Comparison of ENCODE assay signal across 8 cellular contexts in the genomic region with DNA sequence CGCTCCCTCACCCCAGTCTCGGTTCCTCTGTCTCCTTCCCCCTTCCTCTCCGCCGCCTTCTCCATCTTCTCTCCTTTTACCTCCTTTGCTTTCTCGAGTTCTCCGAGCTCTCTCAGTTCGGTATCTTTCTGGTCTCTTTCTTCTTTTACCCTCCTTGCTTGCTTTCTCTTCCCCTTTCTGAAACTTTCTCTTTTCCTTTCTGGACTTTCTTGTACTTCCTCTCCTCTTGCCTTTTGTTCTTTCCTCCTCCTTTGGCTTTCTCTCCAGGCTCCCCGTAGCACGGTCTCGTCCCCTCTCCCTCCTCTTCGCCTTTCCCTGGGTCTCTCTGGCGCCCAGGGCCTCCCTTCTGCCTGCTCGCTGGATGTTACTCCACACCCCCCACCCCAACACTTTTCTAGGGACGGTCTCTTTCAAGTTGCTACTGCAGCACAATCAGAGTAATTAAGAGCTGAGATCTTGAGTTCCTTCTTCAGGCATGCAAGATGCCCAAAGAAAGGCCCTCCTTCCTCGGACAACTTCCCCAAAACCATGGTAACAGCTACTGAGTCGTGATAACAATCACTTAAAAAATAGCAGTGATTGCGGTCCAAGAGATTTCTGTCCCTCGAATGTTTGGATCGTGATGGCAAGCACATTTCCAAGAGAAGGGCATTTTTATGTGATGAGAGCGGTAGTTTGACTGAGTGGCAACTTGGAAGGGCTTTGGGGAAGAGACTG. TPM values are rescaled to one million over a fixed set of nuclear protein-coding genes. Genes with fewer than 3 reads are reported as not detected.
A peak's percentile ranks its signal among the peaks of the same experiment; 100 is the strongest.
DNase-seq lines count a peak whose midpoint lies in the region; ATAC-seq and TF ChIP-seq lines count a peak whose summit lies in the region.

No MANE protein-coding gene starts in this region.

- H3K4me1 Mint-ChIP-seq in activated CD4-positive, alpha-beta T cell treated with anti-CD3 and anti-CD28 coated beads for 36 hours: peaks cover 15% of the 10 kb centered on the region
- peaks cover 20% of the 10 kb centered on the region for H3K4me1 Mint-ChIP-seq in activated naive CD8-positive, alpha-beta T cell (ENCODE audit: low read depth)

- peak overlapping the region; percentile 1 for H3K4me3 Mint-ChIP-seq in activated CD4-positive, alpha-beta T cell treated with anti-CD3 and anti-CD28 coated beads for 36 hours
- H3K4me3 Mint-ChIP-seq in activated naive CD8-positive, alpha-beta T cell: peak overlapping the region; percentile 53

- H3K27me3 ChIP-seq in thoracic aorta (replicated peaks; ENCODE audit: insufficient read depth): no peaks in the 10 kb centered on the region

- CTCF ChIA-PET in activated CD4-positive, alpha-beta T cell treated with anti-CD3 and anti-CD28 coated beads for 36 hours (lab: Charles Lee): interaction anchor here (0.6 kb wide), 1 partner anchor 54 kb away, joined by 3 read pairs; no protein-coding TSS in a partner anchor

- H3K9me3 Mint-ChIP-seq in activated CD4-positive, alpha-beta T cell treated with anti-CD3 and anti-CD28 coated beads for 36 hours (ENCODE audit: low read depth): no peaks in the 10 kb centered on the region
- no peaks in the 10 kb centered on the region for H3K9me3 Mint-ChIP-seq in activated naive CD8-positive, alpha-beta T cell (ENCODE audit: low read depth)

- intact Hi-C loops in activated CD4-positive, alpha-beta T cell treated with anti-CD3 and anti-CD28 coated beads for 36 hours (cut with DNase I, micrococcal nuclease): no loop called here

- no peak for DNase-seq in activated CD4-positive, alpha-beta T cell treated with anti-CD3 and anti-CD28 coated beads for 36 hours
- no peak for DNase-seq in activated CD4-positive, alpha-beta T cell treated with anti-CD3 and anti-CD28 coated beads for 48 hours
- DNase-seq in inferior parietal cortex (ENCODE audit: extremely low spot score) (peak; percentile 22), thoracic aorta (ENCODE audit: low spot score) (no peak), cerebellar nuclear complex (lab: John Stamatoyannopoulos, UW) (no peak)

- H3K4me3 ChIP-seq in thoracic aorta: peak overlapping the region; percentile 89

- H3K27me3 Mint-ChIP-seq in activated CD4-positive, alpha-beta T cell treated with anti-CD3 and anti-CD28 coated beads for 36 hours: peaks cover 45% of the 10 kb centered on the region
- peaks cover 39% of the 10 kb centered on the region for H3K27me3 Mint-ChIP-seq in activated naive CD8-positive, alpha-beta T cell

- peak overlapping the region; percentile 71 to 88 for H3K27ac ChIP-seq in thoracic aorta

- H3K27ac Mint-ChIP-seq in activated CD4-positive, alpha-beta T cell treated with anti-CD3 and anti-CD28 coated beads for 36 hours: no peak overlapping the region
- no peak overlapping the region for H3K27ac Mint-ChIP-seq in activated naive CD8-positive, alpha-beta T cell

- H3K36me3 ChIP-seq in thoracic aorta: no peaks in the 10 kb centered on the region

- no peaks in the 10 kb centered on the region for H3K9me3 ChIP-seq in thoracic aorta

- no peak for TF ChIP-seq CTCF in thoracic aorta (IDR thresholded peaks at IDR 0.05)

- ATAC-seq in activated CD4-positive, alpha-beta T cell treated with anti-CD3 and anti-CD28 coated beads for 36 hours: no peak
- ATAC-seq in thoracic aorta (ENCODE audit: insufficient number of reproducible peaks, low FRiP score, low read depth) (no peak), GM21381 (IDR thresholded peaks at IDR 0.05; ENCODE audit: unreplicated experiment) (no peak), HG02623 (IDR thresholded peaks at IDR 0.05; ENCODE audit: unreplicated experiment) (no peak)

- H3K4me1 ChIP-seq in thoracic aorta (ENCODE audit: control insufficient read depth in 1 of 2, low read depth in 2 of 2): peaks cover 4 to 35% of the 10 kb centered on the region in 2 donors

- POLR2A ChIA-PET in activated CD4-positive, alpha-beta T cell treated with anti-CD3 and anti-CD28 coated beads for 36 hours (lab: Charles Lee): interaction anchor here (0.6 kb wide), 1 partner anchor 647 kb away, joined by 5 read pairs; no protein-coding TSS in a partner anchor

- no peaks in the 10 kb centered on the region for H3K36me3 Mint-ChIP-seq in activated CD4-positive, alpha-beta T cell treated with anti-CD3 and anti-CD28 coated beads for 36 hours (ENCODE audit: low read depth)
- H3K36me3 Mint-ChIP-seq in activated naive CD8-positive, alpha-beta T cell: no peaks in the 10 kb centered on the region

RNA-seq across cellular contexts. Expression of a gene that starts 0.5 kb away (rescaled TPM):
- not detected for total RNA-seq in activated CD4-positive, alpha-beta T cell treated with anti-CD3 and anti-CD28 coated beads for 36 hours
- total RNA-seq in thoracic aorta: 10 to 100 TPM in 1 of 2 donors, 1 to 10 TPM in 1; 6.1 to 13.3 TPM

Comparison
In these comparisons a context has a peak if more than half of its experiments do, and no peak if none do; other contexts are left out.
1. RNA of a gene that starts 0.5 kb away (total RNA-seq): 6.1 to 13.3 TPM in thoracic aorta; not detected in activated CD4-positive, alpha-beta T cell treated with anti-CD3 and anti-CD28 coated beads for 36 hours; every median in the first group is over 4 times any median in the second.